16 cellular contexts compared by ENCODE assay signal in the genomic region with DNA sequence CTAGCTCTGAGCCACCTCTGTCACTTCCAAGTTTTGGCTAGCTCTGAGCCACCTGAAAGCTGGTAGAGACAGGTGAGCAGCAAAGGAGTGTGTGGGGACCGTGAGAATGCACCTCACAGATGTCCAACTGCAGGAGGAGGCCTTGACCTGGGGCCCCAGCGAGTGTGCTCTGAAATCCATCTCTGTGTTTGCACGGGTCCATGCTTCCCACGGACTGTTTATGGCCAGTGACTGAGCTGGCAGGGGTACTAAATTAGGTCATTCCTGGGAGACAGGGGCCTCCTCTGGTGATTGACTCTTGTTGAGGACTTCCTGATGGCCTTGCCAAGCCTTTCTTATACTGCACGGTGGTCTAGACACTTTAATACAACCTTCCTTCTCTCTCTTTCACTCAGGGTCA. TPM values are rescaled to one million over a fixed set of nuclear protein-coding genes. Genes with fewer than 3 reads are reported as not detected.
A peak's percentile ranks its signal among the peaks of the same experiment; 100 is the strongest.
DNase-seq lines count a peak whose midpoint lies in the region; ATAC-seq and TF ChIP-seq lines count a peak whose summit lies in the region.
"Had no signal": no experiment of that assay in that cellular context is flagged by ENCODE, and none has a peak within 500 bp of the region (broad histone marks: within the 10 kb centered on the region; RNA-seq: fewer than 3 reads in every experiment).

No MANE protein-coding gene starts in this region.

- CTCF ChIA-PET in HEK293 (lab: Yijun Ruan, JAX): no interaction called here
- CTCF ChIA-PET in A673 (lab: Charles Lee): no interaction called here

- H3K9me3 ChIP-seq in HEK293 (ENCODE audit: control insufficient read depth, insufficient read depth, low read depth, low read length): no peaks in the 10 kb centered on the region
- peaks cover 4% of the 10 kb centered on the region for H3K9me3 ChIP-seq in MG63
- peaks cover 10% of the 10 kb centered on the region for H3K9me3 ChIP-seq in A673 (ENCODE audit: low read depth, low read length, poor library complexity, severe bottlenecking)
- H3K9me3 ChIP-seq: A549 had no signal

- H3K36me3 ChIP-seq in HEK293 (ENCODE audit: control insufficient read depth in 2 of 2, insufficient read depth in 1 of 2, low read length in 2 of 2) (no peaks in the 10 kb centered on the region), MG63 (no peaks in the 10 kb centered on the region), A673 (ENCODE audit: insufficient read depth, low read length, poor library complexity, severe bottlenecking) (no peaks in the 10 kb centered on the region)

- peak; percentile 6 for DNase-seq in MG63
- DNase-seq in left lobe of liver (ENCODE audit: low spot score): no peak
- DNase-seq in posterior vena cava (ENCODE audit: low spot score): peak; percentile 19
- no peak for DNase-seq in Kasumi-1 (lab: John Stamatoyannopoulos, UW)
- no peak for DNase-seq in HuH-7.5 (ENCODE audit: low spot score)
- DNase-seq in A673 (ENCODE audit: low spot score): no peak
- DNase-seq: Calu3; CD4-positive, CD25-positive, alpha-beta regulatory T cell; DMS 273 treated with DMSO at 0.1 percent for 48 hours; HCEC 1CT; KG1 had no signal

- POLR2A ChIA-PET in HEK293 (lab: Yijun Ruan, JAX): interaction anchor here (1.0 kb wide), 1 partner anchor 126 kb away, joined by 3 read pairs; no protein-coding TSS in a partner anchor
- POLR2A ChIA-PET in A673 (lab: Charles Lee; ENCODE audit: low non-redundant PET): no interaction called here

- H3K27ac ChIP-seq in HEK293 (ENCODE audit: extremely low read depth, low read depth, low read length) (no peak overlapping the region), A673 (ENCODE audit: low read depth, low read length, poor library complexity, severe bottlenecking) (no peak overlapping the region)
- H3K27ac ChIP-seq: A549 had no signal

- intact Hi-C loops in posterior vena cava (cut with DNase I): loop anchor here in 1 of 2 donors (10.0 kb wide), 1 partner anchor 888 kb away; no protein-coding TSS in a partner anchor
- intact Hi-C loops in A673 (cut with micrococcal nuclease; ENCODE audit: unreplicated experiment): no loop called here

- H3K4me1 ChIP-seq in HEK293 (ENCODE audit: control insufficient read depth, insufficient read depth, low read length) (peaks cover 16% of the 10 kb centered on the region), A673 (ENCODE audit: insufficient read depth, low read length, poor library complexity, severe bottlenecking) (peaks cover 6% of the 10 kb centered on the region)

- TF ChIP-seq CTCF in HEK293 (tag by site-specific recombination; IDR thresholded peaks at IDR 0.05): no peak
- TF ChIP-seq CTCF in A673 (conservative IDR thresholded peaks at IDR 0.05; ENCODE audit: low read depth, low read length): no peak

- peak; percentile 49 for ATAC-seq in left lobe of liver
- ATAC-seq in GM21723 (IDR thresholded peaks at IDR 0.05; ENCODE audit: unreplicated experiment): no peak
- ATAC-seq: GM12878 had no signal

- H3K27me3 ChIP-seq in MG63: no peaks in the 10 kb centered on the region
- H3K27me3 ChIP-seq in A673 (replicated peaks; ENCODE audit: insufficient read depth, low read depth, low read length, poor library complexity): no peaks in the 10 kb centered on the region

- H3K4me3 ChIP-seq in HEK293 (ENCODE audit: low read depth, low read length) (no peak overlapping the region), MG63 (no peak overlapping the region), A673 (ENCODE audit: low read depth, low read length, poor library complexity, severe bottlenecking) (no peak overlapping the region)
- H3K4me3 ChIP-seq: A549, GM12878 had no signal

- no TSS peak for BruUV-seq in A673 (replicated peaks; lab: Mats Ljungman, UMichigan)

TF ChIP-seq in HEK293, 187 proteins besides CTCF, POLR2A, EP300 and RAD21:
- no peak for TF ChIP-seq ZNF776 (tag by site-specific recombination; IDR thresholded peaks at IDR 0.05; ENCODE audit: borderline replicate concordance)
- peak; percentile 59 for TF ChIP-seq ZIC2 (tag by site-specific recombination; IDR thresholded peaks at IDR 0.05)
- TF ChIP-seq, protein P1, sequence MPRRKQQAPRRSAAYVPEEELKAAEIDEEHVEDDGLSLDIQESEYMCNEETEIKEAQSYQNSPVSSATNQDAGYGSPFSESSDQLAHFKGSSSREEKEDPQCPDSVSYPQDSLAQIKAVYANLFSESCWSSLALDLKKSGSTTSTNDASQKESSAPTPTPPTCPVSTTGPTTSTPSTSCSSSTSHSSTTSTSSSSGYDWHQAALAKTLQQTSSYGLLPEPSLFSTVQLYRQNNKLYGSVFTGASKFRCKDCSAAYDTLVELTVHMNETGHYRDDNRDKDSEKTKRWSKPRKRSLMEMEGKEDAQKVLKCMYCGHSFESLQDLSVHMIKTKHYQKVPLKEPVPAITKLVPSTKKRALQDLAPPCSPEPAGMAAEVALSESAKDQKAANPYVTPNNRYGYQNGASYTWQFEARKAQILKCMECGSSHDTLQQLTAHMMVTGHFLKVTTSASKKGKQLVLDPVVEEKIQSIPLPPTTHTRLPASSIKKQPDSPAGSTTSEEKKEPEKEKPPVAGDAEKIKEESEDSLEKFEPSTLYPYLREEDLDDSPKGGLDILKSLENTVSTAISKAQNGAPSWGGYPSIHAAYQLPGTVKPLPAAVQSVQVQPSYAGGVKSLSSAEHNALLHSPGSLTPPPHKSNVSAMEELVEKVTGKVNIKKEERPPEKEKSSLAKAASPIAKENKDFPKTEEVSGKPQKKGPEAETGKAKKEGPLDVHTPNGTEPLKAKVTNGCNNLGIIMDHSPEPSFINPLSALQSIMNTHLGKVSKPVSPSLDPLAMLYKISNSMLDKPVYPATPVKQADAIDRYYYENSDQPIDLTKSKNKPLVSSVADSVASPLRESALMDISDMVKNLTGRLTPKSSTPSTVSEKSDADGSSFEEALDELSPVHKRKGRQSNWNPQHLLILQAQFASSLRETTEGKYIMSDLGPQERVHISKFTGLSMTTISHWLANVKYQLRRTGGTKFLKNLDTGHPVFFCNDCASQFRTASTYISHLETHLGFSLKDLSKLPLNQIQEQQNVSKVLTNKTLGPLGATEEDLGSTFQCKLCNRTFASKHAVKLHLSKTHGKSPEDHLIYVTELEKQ (tag by site-specific recombination; IDR thresholded peaks at IDR 0.05; ENCODE audit: borderline replicate concordance): no peak
- no peak for TF ChIP-seq SP7 (tag by site-specific recombination; IDR thresholded peaks at IDR 0.05)
- peak; percentile 42; the same call in 1 of the 2 replicates for TF ChIP-seq GLIS1 (tag by site-specific recombination; IDR thresholded peaks at IDR 0.05)
- no peak for TF ChIP-seq ZNF843 (tag by site-specific recombination; IDR thresholded peaks at IDR 0.05)

RNA-seq across cellular contexts. Expression of a gene that starts 36.3 kb away (rescaled TPM):
- total RNA-seq in MG63 (2014; rRNA removed; shearing (Covaris generic); ENCODE audit: low replicate concordance): 0.43 TPM in 1 of 2 replicates, not detected in the other
- total RNA-seq in left lobe of liver (3.1 TPM), posterior vena cava (10 to 100 TPM; 10.9 to 12.8 TPM), A673 (2021) (3.2 and 4.0 TPM in 2 replicates)
- total RNA-seq: G401, GM12878 had no signal

Comparison
In these comparisons a context has a peak if more than half of its experiments do, and no peak if none do; other contexts are left out.
1. DNase-seq: peak in MG63 (single experiment) and posterior vena cava (single experiment); none in left lobe of liver (single experiment), Kasumi-1 (0 of 2), HuH-7.5 (single experiment) and A673 (single experiment).